ENCODE assay signal across 24 cellular contexts in the genomic region with DNA sequence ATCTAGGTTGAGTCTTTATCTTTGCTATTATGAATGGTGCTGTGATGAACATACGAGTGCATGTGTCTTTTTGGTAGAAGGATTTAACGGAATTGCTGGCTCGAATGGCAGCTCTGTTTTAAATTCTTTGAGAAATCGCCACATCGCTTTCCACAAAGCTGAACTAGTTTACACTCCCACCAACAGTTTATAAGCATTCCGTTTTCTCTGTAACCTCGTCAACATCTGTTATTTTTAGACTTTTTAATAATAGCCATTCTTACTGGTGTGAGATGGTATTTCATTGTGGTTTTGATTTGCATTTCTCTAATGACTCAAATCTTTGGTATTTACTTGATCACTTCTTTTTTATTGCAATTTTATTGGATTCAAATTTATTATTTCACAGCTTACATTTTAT.
"Had no signal": no experiment of that assay in that cellular context is flagged by ENCODE, and none has a peak within 500 bp of the region (broad histone marks: within the 10 kb centered on the region; RNA-seq: fewer than 3 reads in every experiment).

No MANE protein-coding gene starts in this region.

- H3K27me3 ChIP-seq: body of pancreas, colonic mucosa, heart right ventricle, right lobe of liver, uterus had no signal

- H3K4me1 Mint-ChIP-seq: activated naive CD8-positive, alpha-beta T cell treated with anti-CD3 and anti-CD28 coated beads, Interleukin-2, amount 10 ng/mL, durations not matched to agents 7 days and 5 days had no signal

- H3K36me3 ChIP-seq: colonic mucosa, heart right ventricle, lower lobe of right lung, right lobe of liver, uterus had no signal

- ATAC-seq: body of pancreas, heart right ventricle, lower lobe of right lung, right lobe of liver had no signal

- H3K4me1 ChIP-seq: body of pancreas, colonic mucosa, right lobe of liver, uterus had no signal

- H3K4me3 ChIP-seq: body of pancreas, colonic mucosa, heart right ventricle, lower lobe of right lung, right lobe of liver, skin epidermis, uterus had no signal

- H3K4me3 Mint-ChIP-seq: activated naive CD4-positive, alpha-beta T cell treated with anti-CD3 and anti-CD28 coated beads for 36 hours; activated naive CD8-positive, alpha-beta T cell treated with anti-CD3 and anti-CD28 coated beads, Interleukin-2, amount 10 ng/mL, durations not matched to agents 7 days and 5 days; nephron; stimulated activated naive CD8-positive, alpha-beta T cell treated with anti-CD3 and anti-CD28 coated beads, Interleukin-15, Interleukin-2, amounts not matched to agents 100 ng/mL and 50 ng/mL, for 24 hours; type B pancreatic cell had no signal

- H3K27me3 Mint-ChIP-seq: activated naive CD8-positive, alpha-beta T cell treated with anti-CD3 and anti-CD28 coated beads, Interleukin-2, amount 10 ng/mL, durations not matched to agents 7 days and 5 days; stimulated activated naive CD8-positive, alpha-beta T cell treated with anti-CD3 and anti-CD28 coated beads, Interleukin-15, Interleukin-2, amounts not matched to agents 100 ng/mL and 50 ng/mL, for 24 hours; type B pancreatic cell had no signal

- H3K27ac Mint-ChIP-seq: activated naive CD4-positive, alpha-beta T cell treated with anti-CD3 and anti-CD28 coated beads for 36 hours; activated naive CD8-positive, alpha-beta T cell treated with anti-CD3 and anti-CD28 coated beads, Interleukin-2, amount 10 ng/mL, durations not matched to agents 7 days and 5 days; stimulated activated naive CD8-positive, alpha-beta T cell treated with anti-CD3 and anti-CD28 coated beads, Interleukin-15, Interleukin-2, amounts not matched to agents 100 ng/mL and 50 ng/mL, for 24 hours; type B pancreatic cell had no signal

- H3K9me3 Mint-ChIP-seq: activated naive CD4-positive, alpha-beta T cell treated with anti-CD3 and anti-CD28 coated beads for 36 hours; activated naive CD8-positive, alpha-beta T cell treated with anti-CD3 and anti-CD28 coated beads, Interleukin-2, amount 10 ng/mL, durations not matched to agents 7 days and 5 days; stimulated activated naive CD8-positive, alpha-beta T cell treated with anti-CD3 and anti-CD28 coated beads, Interleukin-15, Interleukin-2, amounts not matched to agents 100 ng/mL and 50 ng/mL, for 24 hours; type B pancreatic cell had no signal

- H3K9me3 ChIP-seq: body of pancreas, colonic mucosa, right lobe of liver, uterus had no signal

- H3K27ac ChIP-seq: body of pancreas, colonic mucosa, heart right ventricle, lower lobe of right lung, right lobe of liver, uterus had no signal

- H3K36me3 Mint-ChIP-seq: activated naive CD8-positive, alpha-beta T cell treated with anti-CD3 and anti-CD28 coated beads, Interleukin-2, amount 10 ng/mL, durations not matched to agents 7 days and 5 days; type B pancreatic cell had no signal

- DNase-seq: activated CD4-positive, alpha-beta T cell treated with anti-CD3 and anti-CD28 coated beads for 4 hours; activated CD4-positive, alpha-beta T cell treated with anti-CD3 and anti-CD28 coated beads, Interleukin-2, amount 50 U/mL, for 4 hours; activated CD4-positive, CD25-positive, alpha-beta regulatory T cell; activated effector memory CD4-positive, alpha-beta T cell treated with Interleukin-2 at 50 U/mL for 16 hours; activated naive CD4-positive, alpha-beta T cell treated with anti-CD3 and anti-CD28 coated beads for 36 hours; activated naive CD8-positive, alpha-beta T cell treated with anti-CD3 and anti-CD28 coated beads, Interleukin-2, amount 10 ng/mL, durations not matched to agents 7 days and 5 days; body of pancreas; colonic mucosa; effector CD8-positive, alpha-beta T cell; erythroblast; foreskin melanocyte; heart right ventricle; lower lobe of right lung; mesenchymal stem cell; posterior cingulate gyrus; right lobe of liver; stimulated activated CD4-positive, alpha-beta T cell treated with anti-CD3 and anti-CD28 coated beads, Interleukin-12 subunit alpha, Interleukin-12 subunit beta, amount 100 ng/mL, for 4 hours; stimulated activated CD4-positive, alpha-beta T cell treated with anti-CD3 and anti-CD28 coated beads, Interleukin-4, amount 100 ng/mL, for 1 hour; substantia nigra; uterus had no signal
